ENCODE assay signal across 13 cellular contexts in genomic region chr10:19921300-19922140, GRCh38.
A peak's percentile ranks its signal among the peaks of the same experiment; 100 is the strongest.
DNase-seq lines count a peak whose midpoint lies in the region; ATAC-seq and TF ChIP-seq lines count a peak whose summit lies in the region.
"Had no signal": no experiment of that assay in that cellular context is flagged by ENCODE, and none has a peak within 500 bp of the region (broad histone marks: within the 10 kb centered on the region; RNA-seq: fewer than 3 reads in every experiment).

No MANE protein-coding gene starts in this region.

- H3K27ac Mint-ChIP-seq in natural killer cell treated with Interleukin-12 subunit alpha and Interleukin-12 subunit beta and Interleukin-15 and Interleukin-18, amount 100 ng/mL, for 72 hours: no peak overlapping the region
- H3K27ac Mint-ChIP-seq in progenitor cell of endocrine pancreas: no peak overlapping the region
- H3K27ac Mint-ChIP-seq: activated naive CD4-positive, alpha-beta T cell treated with anti-CD3 and anti-CD28 coated beads, Interleukin-2, amount 50 U/mL, for 24 hours; IgD-negative memory B cell; stimulated activated naive CD8-positive, alpha-beta T cell treated with anti-CD3 and anti-CD28 coated beads, Interleukin-15, amount 100 ng/mL, for 72 hours had no signal

- H3K9me3 Mint-ChIP-seq in natural killer cell treated with Interleukin-12 subunit alpha and Interleukin-12 subunit beta and Interleukin-15 and Interleukin-18, amount 100 ng/mL, for 72 hours: no peaks in the 10 kb centered on the region
- H3K9me3 Mint-ChIP-seq in progenitor cell of endocrine pancreas (ENCODE audit: low read depth): no peaks in the 10 kb centered on the region
- H3K9me3 Mint-ChIP-seq: activated naive CD4-positive, alpha-beta T cell treated with anti-CD3 and anti-CD28 coated beads, Interleukin-2, amount 50 U/mL, for 24 hours; IgD-negative memory B cell; stimulated activated naive CD8-positive, alpha-beta T cell treated with anti-CD3 and anti-CD28 coated beads, Interleukin-15, amount 100 ng/mL, for 72 hours had no signal

- H3K27me3 ChIP-seq in breast epithelium (no peaks in the 10 kb centered on the region), heart left ventricle (no peaks in the 10 kb centered on the region)
- H3K27me3 ChIP-seq: SJSA1 had no signal

- peaks cover 0 to 26% of the 10 kb centered on the region in 2 donors for H3K4me1 ChIP-seq in breast epithelium
- peaks cover 0 to 57% (median 39%) of the 10 kb centered on the region in 12 donors for H3K4me1 ChIP-seq in heart left ventricle
- H3K4me1 ChIP-seq: SJSA1 had no signal

- H3K27me3 Mint-ChIP-seq in natural killer cell treated with Interleukin-12 subunit alpha and Interleukin-12 subunit beta and Interleukin-15 and Interleukin-18, amount 100 ng/mL, for 72 hours: no peaks in the 10 kb centered on the region
- no peaks in the 10 kb centered on the region for H3K27me3 Mint-ChIP-seq in progenitor cell of endocrine pancreas
- H3K27me3 Mint-ChIP-seq: activated naive CD4-positive, alpha-beta T cell treated with anti-CD3 and anti-CD28 coated beads, Interleukin-2, amount 50 U/mL, for 24 hours; IgD-negative memory B cell; stimulated activated naive CD8-positive, alpha-beta T cell treated with anti-CD3 and anti-CD28 coated beads, Interleukin-15, amount 100 ng/mL, for 72 hours had no signal

- peak in 3 of 4 donors; percentile 62 to 78 (median 73) for ATAC-seq in heart left ventricle
- ATAC-seq in natural killer cell treated with Interleukin-12 subunit alpha and Interleukin-12 subunit beta and Interleukin-15 and Interleukin-18, amount 100 ng/mL, for 72 hours: no peak
- ATAC-seq in HG03520 (IDR thresholded peaks at IDR 0.05; ENCODE audit: unreplicated experiment): no peak
- ATAC-seq: stimulated activated naive CD8-positive, alpha-beta T cell treated with anti-CD3 and anti-CD28 coated beads, Interleukin-15, amount 100 ng/mL, for 72 hours had no signal

- H3K36me3 Mint-ChIP-seq in natural killer cell treated with Interleukin-12 subunit alpha and Interleukin-12 subunit beta and Interleukin-15 and Interleukin-18, amount 100 ng/mL, for 72 hours: no peaks in the 10 kb centered on the region
- H3K36me3 Mint-ChIP-seq in progenitor cell of endocrine pancreas (ENCODE audit: insufficient read depth): no peaks in the 10 kb centered on the region
- H3K36me3 Mint-ChIP-seq: activated naive CD4-positive, alpha-beta T cell treated with anti-CD3 and anti-CD28 coated beads, Interleukin-2, amount 50 U/mL, for 24 hours; IgD-negative memory B cell had no signal

- H3K9me3 ChIP-seq in breast epithelium (no peaks in the 10 kb centered on the region), heart left ventricle (no peaks in the 10 kb centered on the region)

- H3K4me3 Mint-ChIP-seq in natural killer cell treated with Interleukin-12 subunit alpha and Interleukin-12 subunit beta and Interleukin-15 and Interleukin-18, amount 100 ng/mL, for 72 hours: no peak overlapping the region
- H3K4me3 Mint-ChIP-seq in progenitor cell of endocrine pancreas (ENCODE audit: low read depth): no peak overlapping the region
- H3K4me3 Mint-ChIP-seq: activated naive CD4-positive, alpha-beta T cell treated with anti-CD3 and anti-CD28 coated beads, Interleukin-2, amount 50 U/mL, for 24 hours; IgD-negative memory B cell; stimulated activated naive CD8-positive, alpha-beta T cell treated with anti-CD3 and anti-CD28 coated beads, Interleukin-15, amount 100 ng/mL, for 72 hours had no signal

- H3K4me3 ChIP-seq in AG10803 (ENCODE audit: low read length) (no peak overlapping the region), breast epithelium (peak overlapping the region in 2 of 3 donors; percentile 13 to 17), heart left ventricle (no peak overlapping the region), retinal pigment epithelial cell (ENCODE audit: low read length) (no peak overlapping the region)
- H3K4me3 ChIP-seq: SJSA1 had no signal

- DNase-seq in AG10803 (ENCODE audit: low read depth) (peak; percentile 84), breast epithelium (ENCODE audit: low spot score in 2 of 2) (no peak), heart left ventricle (no peak), retinal pigment epithelial cell (ENCODE audit: low read depth) (peak; percentile 88), progenitor cell of endocrine pancreas (ENCODE audit: low spot score, unreplicated experiment) (no peak)
- no peak for DNase-seq in natural killer cell treated with Interleukin-12 subunit alpha and Interleukin-12 subunit beta and Interleukin-15 and Interleukin-18, amount 100 ng/mL, for 72 hours (ENCODE audit: low spot score)
- DNase-seq in NK-92 treated with Interleukin-12 subunit alpha and Interleukin-12 subunit beta, amount 100 ng/mL, for 24 hours (lab: John Stamatoyannopoulos, UW): no peak
- DNase-seq: NCI-H2227 treated with DMSO at 0.1 percent for 48 hours; stimulated activated naive CD8-positive, alpha-beta T cell treated with anti-CD3 and anti-CD28 coated beads, Interleukin-15, amount 100 ng/mL, for 72 hours had no signal

- peak overlapping the region; percentile 96 to 97 for H3K27ac ChIP-seq in breast epithelium
- H3K27ac ChIP-seq in heart left ventricle: peak overlapping the region; percentile 14 to 82 (median 64)
- H3K27ac ChIP-seq: SJSA1 had no signal

- H3K4me1 Mint-ChIP-seq in natural killer cell treated with Interleukin-12 subunit alpha and Interleukin-12 subunit beta and Interleukin-15 and Interleukin-18, amount 100 ng/mL, for 72 hours (ENCODE audit: low read depth in 2 of 2): peaks cover 0 to 12% of the 10 kb centered on the region in 2 donors
- peaks cover 28% of the 10 kb centered on the region for H3K4me1 Mint-ChIP-seq in progenitor cell of endocrine pancreas (ENCODE audit: low read depth)
- H3K4me1 Mint-ChIP-seq: activated naive CD4-positive, alpha-beta T cell treated with anti-CD3 and anti-CD28 coated beads, Interleukin-2, amount 50 U/mL, for 24 hours; IgD-negative memory B cell; stimulated activated naive CD8-positive, alpha-beta T cell treated with anti-CD3 and anti-CD28 coated beads, Interleukin-15, amount 100 ng/mL, for 72 hours had no signal

- intact Hi-C loops in breast epithelium (cut with DNase I; ENCODE audit: low total_unique reads) (no loop called here), heart left ventricle (cut with DNase I) (loop anchor here in 2 of 10 donors (10.0 kb wide), 1 partner anchor 97 kb away; no protein-coding TSS in a partner anchor)

- TF ChIP-seq CTCF in AG10803 (conservative IDR thresholded peaks at IDR 0.05; ENCODE audit: low read length) (no peak), breast epithelium (IDR thresholded peaks at IDR 0.05) (no peak), heart left ventricle (IDR thresholded peaks at IDR 0.05) (no peak), retinal pigment epithelial cell (conservative IDR thresholded peaks at IDR 0.05; ENCODE audit: low read depth, low read length) (no peak), progenitor cell of endocrine pancreas (IDR thresholded peaks at IDR 0.05; ENCODE audit: unreplicated experiment) (no peak)

- TF ChIP-seq POLR2A in breast epithelium (IDR thresholded peaks at IDR 0.05) (no peak), heart left ventricle (IDR thresholded peaks at IDR 0.05) (no peak)

- H3K36me3 ChIP-seq in breast epithelium (no peaks in the 10 kb centered on the region), heart left ventricle (no peaks in the 10 kb centered on the region)
- H3K36me3 ChIP-seq: SJSA1 had no signal

- 70 to 79% (median 72%) methylated on average over 13 of the region's 13 CpGs for WGBS in heart left ventricle, 4 donors

Comparison
In these comparisons a context has a peak if more than half of its experiments do, and no peak if none do; other contexts are left out.
1. DNase-seq: peak in AG10803 (single experiment) and retinal pigment epithelial cell (single experiment); none in breast epithelium (0 of 2), heart left ventricle (0 of 5), natural killer cell treated with Interleukin-12 subunit alpha and Interleukin-12 subunit beta and Interleukin-15 and Interleukin-18, amount 100 ng/mL, for 72 hours (single experiment), progenitor cell of endocrine pancreas (single experiment) and NK-92 treated with Interleukin-12 subunit alpha and Interleukin-12 subunit beta, amount 100 ng/mL, for 24 hours (single experiment).
2. H3K4me3 ChIP-seq: peak in breast epithelium (2 of 3); none in AG10803 (single experiment), heart left ventricle (0 of 12) and retinal pigment epithelial cell (single experiment).
3. ATAC-seq: peak in heart left ventricle (3 of 4); none in natural killer cell treated with Interleukin-12 subunit alpha and Interleukin-12 subunit beta and Interleukin-15 and Interleukin-18, amount 100 ng/mL, for 72 hours (0 of 2) and HG03520 (single experiment).